ENCODE assay signal across 19 cellular contexts in the genomic region with DNA sequence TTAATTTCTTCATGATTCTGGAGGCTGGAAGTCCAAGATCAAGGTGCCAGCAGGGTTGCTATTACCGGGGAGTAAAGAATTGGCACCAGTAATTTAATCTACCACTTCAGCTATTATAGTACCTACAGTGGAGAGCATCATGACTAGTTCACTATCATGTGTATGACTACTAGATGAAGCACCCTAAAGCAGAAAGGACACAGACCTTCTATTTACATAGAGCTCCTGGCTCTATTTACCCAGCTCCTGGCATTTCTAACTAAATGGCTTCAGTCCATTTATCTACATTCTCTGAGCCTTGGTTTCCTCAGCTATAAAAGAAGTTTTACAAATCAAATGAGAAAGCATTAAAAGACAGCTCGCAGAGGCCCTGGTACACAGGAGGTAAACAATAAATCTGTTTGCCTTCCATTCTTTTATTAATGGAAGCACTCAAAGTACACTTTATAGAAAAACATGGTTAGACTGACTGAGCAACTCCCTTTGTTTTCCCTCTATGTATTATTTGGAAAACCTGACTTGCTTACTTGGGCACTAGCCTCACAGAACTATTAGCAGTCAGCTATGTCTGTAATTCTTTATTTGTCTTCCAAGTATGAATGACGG.
"Had no signal": no experiment of that assay in that cellular context is flagged by ENCODE, and none has a peak within 500 bp of the region (broad histone marks: within the 10 kb centered on the region; RNA-seq: fewer than 3 reads in every experiment).

No MANE protein-coding gene starts in this region.

- ATAC-seq: activated CD8-positive, alpha-beta T cell treated with anti-CD3 and anti-CD28 coated beads for 36 hours; activated T-helper 17 cell treated with anti-CD3 and anti-CD28 coated beads, Interleukin-2, amount 50 U/mL, for 72 hours; body of pancreas; effector memory CD8-positive, alpha-beta T cell; heart right ventricle; right cardiac atrium had no signal

- DNase-seq: activated CD4-positive, alpha-beta T cell treated with anti-CD3 and anti-CD28 coated beads, Interleukin-2, amount 10 ng/mL, durations not matched to agents 24 days and 14 days; activated CD8-positive, alpha-beta T cell treated with anti-CD3 and anti-CD28 coated beads for 36 hours; activated naive CD4-positive, alpha-beta T cell; activated naive CD8-positive, alpha-beta T cell treated with anti-CD3 and anti-CD28 coated beads for 36 hours; activated T-cell treated with anti-CD3 and anti-CD28 coated beads, Interleukin-2, amount 50 U/mL, for 1 hour; amniotic stem cell; body of pancreas; dermis blood vessel endothelial cell; effector memory CD8-positive, alpha-beta T cell; esophagus squamous epithelium; heart right ventricle; left ventricle myocardium inferior; mammary epithelial cell; right cardiac atrium; stimulated activated CD4-positive, alpha-beta T cell treated with anti-CD3 and anti-CD28 coated beads, Interleukin-4, amount 100 ng/mL, for 1 hour; stomach; trophoblast cell had no signal

- H3K4me3 ChIP-seq: body of pancreas, esophagus squamous epithelium, heart right ventricle, left ventricle myocardium inferior, stomach, vagina had no signal

- H3K36me3 ChIP-seq: esophagus squamous epithelium, heart right ventricle, left ventricle myocardium inferior, stomach, vagina had no signal

- H3K4me1 ChIP-seq: body of pancreas, esophagus squamous epithelium, left ventricle myocardium inferior, stomach, vagina had no signal

- H3K9me3 ChIP-seq: body of pancreas, heart right ventricle, left ventricle myocardium inferior, stomach, vagina had no signal

- H3K27me3 ChIP-seq: body of pancreas, vagina had no signal

- H3K27ac ChIP-seq: body of pancreas, esophagus squamous epithelium, heart right ventricle, left ventricle myocardium inferior, stomach, vagina had no signal
